In the genomic region with DNA sequence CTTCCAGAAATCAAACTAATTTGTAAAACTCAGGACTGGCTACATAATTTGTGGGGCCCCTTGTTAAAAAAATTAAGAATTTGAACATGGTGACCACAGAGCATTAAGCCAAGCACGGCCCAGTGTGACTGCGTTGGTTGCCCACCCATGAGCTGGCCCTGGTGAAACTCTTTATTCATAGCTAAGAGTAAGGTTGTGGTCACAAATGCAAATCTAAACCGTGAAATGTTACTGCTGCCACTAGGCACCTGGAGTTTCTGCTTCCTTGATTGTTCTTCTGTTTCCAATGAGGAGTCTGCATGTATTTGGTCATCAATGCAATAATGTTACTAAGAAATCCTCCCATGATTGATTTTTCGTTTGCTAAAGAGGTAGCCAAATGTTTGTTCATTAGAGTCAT, we compare ENCODE assay signal across 15 cellular contexts. TPM values are rescaled to one million over a fixed set of nuclear protein-coding genes. Genes with fewer than 3 reads are reported as not detected.
DNase-seq lines count a peak whose midpoint lies in the region; ATAC-seq and TF ChIP-seq lines count a peak whose summit lies in the region.
"Had no signal": no experiment of that assay in that cellular context is flagged by ENCODE, and none has a peak within 500 bp of the region (broad histone marks: within the 10 kb centered on the region; RNA-seq: fewer than 3 reads in every experiment).

No MANE protein-coding gene starts in this region.

- no peak overlapping the region for H3K27ac Mint-ChIP-seq in activated T-helper 2 cell treated with anti-CD3 and anti-CD28 coated beads, Interferon-gamma antibody, Interleukin-2, Interleukin-4, amounts not matched to agents 10 μg/mL and 5 μg/mL and 100 μg/mL, durations not matched to agents 14 hours and 24 hours and 36 hours
- H3K27ac Mint-ChIP-seq: activated naive CD8-positive, alpha-beta T cell treated with anti-CD3 and anti-CD28 coated beads, Interleukin-2, amount 50 U/mL, for 24 hours; T-cell had no signal

- H3K4me1 ChIP-seq in OCI-LY3 (ENCODE audit: low read length): peaks cover 22% of the 10 kb centered on the region
- H3K4me1 ChIP-seq in upper lobe of left lung: peaks cover 4 to 19% (median 11%) of the 10 kb centered on the region in 4 donors
- H3K4me1 ChIP-seq in stomach: peaks cover 0 to 55% (median 42%) of the 10 kb centered on the region in 4 donors

- no peak for TF ChIP-seq EP300 in upper lobe of left lung (IDR thresholded peaks at IDR 0.05)
- no peak for TF ChIP-seq EP300 in stomach (IDR thresholded peaks at IDR 0.05)

- H3K9me3 Mint-ChIP-seq in activated T-helper 2 cell treated with anti-CD3 and anti-CD28 coated beads, Interferon-gamma antibody, Interleukin-2, Interleukin-4, amounts not matched to agents 10 μg/mL and 5 μg/mL and 100 μg/mL, durations not matched to agents 14 hours and 24 hours and 36 hours: no peaks in the 10 kb centered on the region
- H3K9me3 Mint-ChIP-seq: activated naive CD8-positive, alpha-beta T cell treated with anti-CD3 and anti-CD28 coated beads, Interleukin-2, amount 50 U/mL, for 24 hours; T-cell had no signal

- H3K9me3 ChIP-seq in OCI-LY3 (ENCODE audit: insufficient read depth, low read length) (no peaks in the 10 kb centered on the region), upper lobe of left lung (no peaks in the 10 kb centered on the region), stomach (no peaks in the 10 kb centered on the region)
- H3K9me3 ChIP-seq: sigmoid colon, vagina had no signal

- H3K36me3 ChIP-seq in OCI-LY3 (replicated peaks; ENCODE audit: low read depth, low read length) (no peaks in the 10 kb centered on the region), upper lobe of left lung (no peaks in the 10 kb centered on the region), stomach (no peaks in the 10 kb centered on the region)
- H3K36me3 ChIP-seq: sigmoid colon, vagina had no signal

- no peak overlapping the region for H2AFZ ChIP-seq in OCI-LY3 (ENCODE audit: low read depth, low read length)

- H3K27me3 Mint-ChIP-seq in activated T-helper 2 cell treated with anti-CD3 and anti-CD28 coated beads, Interferon-gamma antibody, Interleukin-2, Interleukin-4, amounts not matched to agents 10 μg/mL and 5 μg/mL and 100 μg/mL, durations not matched to agents 14 hours and 24 hours and 36 hours (ENCODE audit: low read depth): no peaks in the 10 kb centered on the region
- H3K27me3 Mint-ChIP-seq: activated naive CD8-positive, alpha-beta T cell treated with anti-CD3 and anti-CD28 coated beads, Interleukin-2, amount 50 U/mL, for 24 hours; T-cell had no signal

- DNase-seq in upper lobe of left lung (no peak), stomach (no peak), erythroblast (lab: John Stamatoyannopoulos, UW) (no peak)
- no peak for DNase-seq in activated T-helper 2 cell treated with anti-CD3 and anti-CD28 coated beads, Interferon-gamma antibody, Interleukin-2, Interleukin-4, amounts not matched to agents 10 μg/mL and 5 μg/mL and 100 μg/mL, durations not matched to agents 14 hours and 24 hours and 36 hours (ENCODE audit: low spot score)
- DNase-seq: activated naive CD8-positive, alpha-beta T cell treated with anti-CD3 and anti-CD28 coated beads, Interleukin-2, amount 50 U/mL, for 24 hours; dorsolateral prefrontal cortex; GDM1; NCI-H748 treated with DMSO at 0.1 percent for 48 hours; sigmoid colon; T-cell had no signal

- TF ChIP-seq CTCF in OCI-LY3 (IDR thresholded peaks at IDR 0.05; ENCODE audit: low read depth, low read length) (no peak), upper lobe of left lung (IDR thresholded peaks at IDR 0.05) (no peak), stomach (IDR thresholded peaks at IDR 0.05) (no peak)

- intact Hi-C loops in stomach (cut with DNase I; ENCODE audit: low total_unique reads): no loop called here
- intact Hi-C loops in activated T-helper 2 cell treated with anti-CD3 and anti-CD28 coated beads, Interferon-gamma antibody, Interleukin-2, Interleukin-4, amounts not matched to agents 10 μg/mL and 5 μg/mL and 100 μg/mL, durations not matched to agents 14 hours and 24 hours and 36 hours (cut with micrococcal nuclease): no loop called here

- H3K4me3 ChIP-seq in OCI-LY3 (ENCODE audit: low read length): no peak overlapping the region
- no peak overlapping the region for H3K4me3 ChIP-seq in upper lobe of left lung
- no peak overlapping the region for H3K4me3 ChIP-seq in stomach
- H3K4me3 ChIP-seq: dorsolateral prefrontal cortex, sigmoid colon, vagina had no signal

- H4K20me1 ChIP-seq in OCI-LY3 (ENCODE audit: insufficient read depth, low read length): 0 out of 2 replicates have a peak, but pooled peaks cover 14% of the 10 kb centered on the region

- ATAC-seq in GM18505 (IDR thresholded peaks at IDR 0.05; ENCODE audit: unreplicated experiment) (peak; percentile 36), GM21390 (IDR thresholded peaks at IDR 0.05; ENCODE audit: unreplicated experiment) (peak; percentile 51), HG03060 (IDR thresholded peaks at IDR 0.05; ENCODE audit: low read depth, unreplicated experiment) (peak; percentile 39), upper lobe of left lung (ENCODE audit: low FRiP score in 2 of 2) (no peak)
- ATAC-seq: activated naive CD8-positive, alpha-beta T cell treated with anti-CD3 and anti-CD28 coated beads, Interleukin-2, amount 50 U/mL, for 24 hours; T-cell had no signal

- H3K27ac ChIP-seq in OCI-LY3 (ENCODE audit: low read length) (no peak overlapping the region), upper lobe of left lung (no peak overlapping the region), stomach (peak overlapping the region in 1 of 5 donors; percentile 29)
- H3K27ac ChIP-seq: dorsolateral prefrontal cortex, sigmoid colon, vagina had no signal

- WGBS in upper lobe of left lung, 2 donors: 91 to 92% methylated on average over 4 of the region's 4 CpGs
- WGBS in stomach, 5 donors: 55 to 75% (median 66%) methylated on average over 4 of the region's 4 CpGs

- H3K79me2 ChIP-seq in OCI-LY3 (ENCODE audit: low read length): no peaks in the 10 kb centered on the region

- H3K36me3 Mint-ChIP-seq in activated T-helper 2 cell treated with anti-CD3 and anti-CD28 coated beads, Interferon-gamma antibody, Interleukin-2, Interleukin-4, amounts not matched to agents 10 μg/mL and 5 μg/mL and 100 μg/mL, durations not matched to agents 14 hours and 24 hours and 36 hours (ENCODE audit: low read depth): peaks cover 28% of the 10 kb centered on the region

- H3K27me3 ChIP-seq in OCI-LY3 (ENCODE audit: low read depth, low read length) (peaks cover 81% of the 10 kb centered on the region), upper lobe of left lung (no peaks in the 10 kb centered on the region), stomach (no peaks in the 10 kb centered on the region)
- H3K27me3 ChIP-seq: sigmoid colon, vagina had no signal

- H3K4me2 ChIP-seq in OCI-LY3 (ENCODE audit: low read length): 0 out of 2 replicates have a peak overlapping the region, but pooled peaks have one; percentile 10

- TF ChIP-seq POLR2A in GM18505 (IDR thresholded peaks at IDR 0.05; ENCODE audit: borderline replicate concordance, extremely low read depth, insufficient read depth, insufficient read length) (no peak), upper lobe of left lung (IDR thresholded peaks at IDR 0.05) (no peak), stomach (IDR thresholded peaks at IDR 0.05) (no peak), erythroblast (IDR thresholded peaks at IDR 0.05; ENCODE audit: low read length) (no peak)

- no peak overlapping the region for H3K9ac ChIP-seq in OCI-LY3 (ENCODE audit: low read length)

- H3K4me1 Mint-ChIP-seq in activated T-helper 2 cell treated with anti-CD3 and anti-CD28 coated beads, Interferon-gamma antibody, Interleukin-2, Interleukin-4, amounts not matched to agents 10 μg/mL and 5 μg/mL and 100 μg/mL, durations not matched to agents 14 hours and 24 hours and 36 hours (ENCODE audit: low read depth): peaks cover 29% of the 10 kb centered on the region

- H3K4me3 Mint-ChIP-seq in activated T-helper 2 cell treated with anti-CD3 and anti-CD28 coated beads, Interferon-gamma antibody, Interleukin-2, Interleukin-4, amounts not matched to agents 10 μg/mL and 5 μg/mL and 100 μg/mL, durations not matched to agents 14 hours and 24 hours and 36 hours (ENCODE audit: low read depth): no peak overlapping the region
- H3K4me3 Mint-ChIP-seq: activated naive CD8-positive, alpha-beta T cell treated with anti-CD3 and anti-CD28 coated beads, Interleukin-2, amount 50 U/mL, for 24 hours; T-cell had no signal

RNA-seq across cellular contexts. Expression of gene GCNT1, which starts 4.2 kb away (rescaled TPM):
- total RNA-seq in upper lobe of left lung: 10 to 100 TPM in 3 of 6 donors, 1 to 10 TPM in 3; 2.3 to 20.8 (median 9.1) TPM
- total RNA-seq in stomach: 100 to 1,000 TPM in 2 of 5 donors, 10 to 100 TPM in 2, 1 to 10 TPM in 1; 7.0 to 136 (median 18.7) TPM
- 10 to 100 TPM in 1 of 3 donors, 1 to 10 TPM in 2; 3.1 to 10.1 (median 5.4) TPM for polyA plus RNA-seq in stomach
- total RNA-seq in activated T-helper 2 cell treated with anti-CD3 and anti-CD28 coated beads, Interferon-gamma antibody, Interleukin-2, Interleukin-4, amounts not matched to agents 10 μg/mL and 5 μg/mL and 100 μg/mL, durations not matched to agents 14 hours and 24 hours and 36 hours: 12.1 and 15.0 TPM in 2 replicates

Comparison
In these comparisons a context has a peak if more than half of its experiments do, and no peak if none do; other contexts are left out.
1. ATAC-seq: peak in GM18505 (single experiment), GM21390 (single experiment) and HG03060 (single experiment); none in upper lobe of left lung (0 of 2).